25 cellular contexts compared by ENCODE assay signal in genomic region chr6:2188856-2189384, GRCh38.
"Had no signal": no experiment of that assay in that cellular context is flagged by ENCODE, and none has a peak within 500 bp of the region (broad histone marks: within the 10 kb centered on the region; RNA-seq: fewer than 3 reads in every experiment).

No MANE protein-coding gene starts in this region.

- H3K9me3 Mint-ChIP-seq: activated CD8-positive, alpha-beta T cell treated with anti-CD3 and anti-CD28 coated beads for 36 hours; activated naive CD8-positive, alpha-beta T cell treated with anti-CD3 and anti-CD28 coated beads, Interleukin-2, amount 10 ng/mL, durations not matched to agents 7 days and 5 days; T-cell had no signal

- H3K27ac Mint-ChIP-seq: activated CD8-positive, alpha-beta T cell treated with anti-CD3 and anti-CD28 coated beads for 36 hours; activated naive CD8-positive, alpha-beta T cell treated with anti-CD3 and anti-CD28 coated beads, Interleukin-2, amount 10 ng/mL, durations not matched to agents 7 days and 5 days; T-cell had no signal

- ATAC-seq: activated CD4-positive, CD25-positive, alpha-beta regulatory T cell treated with anti-CD3 and anti-CD28 coated beads, Interleukin-2, amount 50 U/mL, for 24 hours; activated CD8-positive, alpha-beta T cell treated with anti-CD3 and anti-CD28 coated beads for 36 hours; Panc1; Right ventricle myocardium inferior; T-cell had no signal

- H3K4me1 ChIP-seq: adrenal gland, breast epithelium had no signal

- H3K4me3 ChIP-seq: adrenal gland, breast epithelium, SK-N-MC had no signal

- H3K9me3 ChIP-seq: adrenal gland, breast epithelium had no signal

- H3K27me3 Mint-ChIP-seq: activated naive CD8-positive, alpha-beta T cell treated with anti-CD3 and anti-CD28 coated beads, Interleukin-2, amount 10 ng/mL, durations not matched to agents 7 days and 5 days; T-cell had no signal

- DNase-seq: activated CD4-positive, alpha-beta T cell treated with anti-CD3 and anti-CD28 coated beads for 4 hours; activated CD8-positive, alpha-beta memory T cell treated with anti-CD3 and anti-CD28 coated beads, Interleukin-2, amount 50 U/mL, for 48 hours; activated CD8-positive, alpha-beta T cell treated with anti-CD3 and anti-CD28 coated beads for 36 hours; activated naive CD4-positive, alpha-beta T cell treated with anti-CD3 and anti-CD28 coated beads, Interleukin-2, amount 50 U/mL, for 16 hours; activated naive CD8-positive, alpha-beta T cell treated with anti-CD3 and anti-CD28 coated beads, Interleukin-2, amount 10 ng/mL, durations not matched to agents 7 days and 5 days; activated T-cell treated with anti-CD3 and anti-CD28 coated beads, Interleukin-2, amount 50 U/mL, for 1 hour; adrenal gland; aorta; caudate nucleus; KG1; NCI-H1092; NCI-H1930; NCI-H2171 treated with DMSO at 0.1 percent for 48 hours; NCI-H226; NCI-H510A; NCI-H526 treated with DMSO at 0.1 percent for 48 hours; NCI-H82; RPMI8226; T-cell; T-helper 2 cell had no signal

- H3K36me3 ChIP-seq: adrenal gland, breast epithelium had no signal

- H3K4me3 Mint-ChIP-seq: activated CD8-positive, alpha-beta T cell treated with anti-CD3 and anti-CD28 coated beads for 36 hours; activated naive CD8-positive, alpha-beta T cell treated with anti-CD3 and anti-CD28 coated beads, Interleukin-2, amount 10 ng/mL, durations not matched to agents 7 days and 5 days; T-cell had no signal

- H3K27ac ChIP-seq: adrenal gland, breast epithelium, SK-N-MC had no signal

- H3K27me3 ChIP-seq: adrenal gland, breast epithelium had no signal
